7 cellular contexts compared by ENCODE assay signal in the genomic region with DNA sequence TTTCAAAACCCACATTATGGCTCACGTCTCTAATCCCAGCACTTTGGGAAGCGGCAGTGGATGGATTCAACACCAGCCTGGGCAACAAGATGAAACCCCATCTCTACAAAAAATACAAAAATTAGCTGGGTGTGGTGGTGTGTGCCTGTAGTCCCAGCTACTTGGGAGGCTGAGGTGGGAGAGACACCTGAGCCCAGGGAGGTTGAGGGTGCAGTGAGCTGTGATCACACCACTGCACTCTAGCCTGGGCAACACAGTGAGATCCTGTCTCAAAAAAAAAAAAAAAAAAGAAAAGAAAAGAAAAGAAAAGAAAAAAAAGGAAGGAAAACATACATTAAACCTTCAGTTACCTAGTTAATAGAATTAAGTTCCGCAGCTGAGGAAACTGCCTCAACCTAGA. TPM values are rescaled to one million over a fixed set of nuclear protein-coding genes. Genes with fewer than 3 reads are reported as not detected.
DNase-seq lines count a peak whose midpoint lies in the region; ATAC-seq and TF ChIP-seq lines count a peak whose summit lies in the region.
"Not testable (repeated sequence)": the region's sequence is repeated elsewhere in the genome, so short reads cannot be mapped to it uniquely, and the experiment has no call there.

No MANE protein-coding gene starts in this region.

- H3K27me3 ChIP-seq in CD8-positive, alpha-beta memory T cell (ENCODE audit: insufficient read depth, low read length, poor library complexity, severe bottlenecking); breast epithelium; heart left ventricle: not testable (repeated sequence)

- intact Hi-C loops in activated T-helper 1 cell treated with anti-CD3 and anti-CD28 coated beads, Interleukin-12 subunit alpha, Interleukin-12 subunit beta, Interleukin-2, Interleukin-4 antibody, amounts not matched to agents 30 ng/mL and 10 ng/mL and 1 ng/mL, durations not matched to agents 14 hours and 24 hours and 36 hours (cut with micrococcal nuclease): not testable (repeated sequence)
- intact Hi-C loops in breast epithelium (cut with DNase I; ENCODE audit: low total_unique reads) (loop anchor here (2.0 kb wide), 1 partner anchor 40 kb away; no protein-coding TSS in a partner anchor), heart left ventricle (cut with DNase I) (loop anchor here in 6 of 10 donors (5.0 to 10.0 kb wide), 6 partner anchors 56 to 176 kb away; a partner anchor contains a TSS)

- not testable (repeated sequence) for H3K9me3 Mint-ChIP-seq in CD8-positive, alpha-beta memory T cell; activated T-helper 1 cell treated with anti-CD3 and anti-CD28 coated beads, Interleukin-12 subunit alpha, Interleukin-12 subunit beta, Interleukin-2, Interleukin-4 antibody, amounts not matched to agents 30 ng/mL and 10 ng/mL and 1 ng/mL, durations not matched to agents 14 hours and 24 hours and 36 hours; naive thymus-derived CD8-positive, alpha-beta T cell; stimulated activated memory B cell treated with anti-CD40 and anti-IgM and Interleukin-4, amounts not matched to agents 10 μg/mL and 1 μg/mL and 100 μg/mL, for 72 hours

- not testable (repeated sequence) for H3K36me3 ChIP-seq in CD8-positive, alpha-beta memory T cell (ENCODE audit: insufficient read depth, low read length); SK-N-MC (ENCODE audit: insufficient read depth, low read length); breast epithelium; heart left ventricle

- H3K4me1 Mint-ChIP-seq in CD8-positive, alpha-beta memory T cell: peaks cover 37 to 52% (median 51%) of the 10 kb centered on the region in 3 donors
- peaks cover 67% of the 10 kb centered on the region for H3K4me1 Mint-ChIP-seq in activated T-helper 1 cell treated with anti-CD3 and anti-CD28 coated beads, Interleukin-12 subunit alpha, Interleukin-12 subunit beta, Interleukin-2, Interleukin-4 antibody, amounts not matched to agents 30 ng/mL and 10 ng/mL and 1 ng/mL, durations not matched to agents 14 hours and 24 hours and 36 hours (ENCODE audit: low read depth)
- peaks cover 19 to 55% (median 46%) of the 10 kb centered on the region in 4 donors for H3K4me1 Mint-ChIP-seq in naive thymus-derived CD8-positive, alpha-beta T cell
- peaks cover 47% of the 10 kb centered on the region for H3K4me1 Mint-ChIP-seq in stimulated activated memory B cell treated with anti-CD40 and anti-IgM and Interleukin-4, amounts not matched to agents 10 μg/mL and 1 μg/mL and 100 μg/mL, for 72 hours

- not testable (repeated sequence) for H3K27ac ChIP-seq in CD8-positive, alpha-beta memory T cell (ENCODE audit: low read depth, low read length)
- peak overlapping the region; percentile 27; the same call in 1 of the 2 replicates for H3K27ac ChIP-seq in SK-N-MC
- peak overlapping the region; percentile 65 to 70 for H3K27ac ChIP-seq in breast epithelium
- H3K27ac ChIP-seq in heart left ventricle: peak overlapping the region; percentile 70 to 97 (median 84)

- not testable (repeated sequence) for H3K27me3 Mint-ChIP-seq in CD8-positive, alpha-beta memory T cell; activated T-helper 1 cell treated with anti-CD3 and anti-CD28 coated beads, Interleukin-12 subunit alpha, Interleukin-12 subunit beta, Interleukin-2, Interleukin-4 antibody, amounts not matched to agents 30 ng/mL and 10 ng/mL and 1 ng/mL, durations not matched to agents 14 hours and 24 hours and 36 hours (ENCODE audit: insufficient read depth); naive thymus-derived CD8-positive, alpha-beta T cell; stimulated activated memory B cell treated with anti-CD40 and anti-IgM and Interleukin-4, amounts not matched to agents 10 μg/mL and 1 μg/mL and 100 μg/mL, for 72 hours

- H3K9ac ChIP-seq in SK-N-MC (ENCODE audit: insufficient read length): not testable (repeated sequence)

- not testable (repeated sequence) for TF ChIP-seq CTCF in breast epithelium (IDR thresholded peaks at IDR 0.05); heart left ventricle (IDR thresholded peaks at IDR 0.05)

- not testable (repeated sequence) for DNase-seq in CD8-positive, alpha-beta memory T cell; SK-N-MC (ENCODE audit: low read depth, low spot score); activated T-helper 1 cell treated with anti-CD3 and anti-CD28 coated beads, Interleukin-12 subunit alpha, Interleukin-12 subunit beta, Interleukin-2, Interleukin-4 antibody, amounts not matched to agents 30 ng/mL and 10 ng/mL and 1 ng/mL, durations not matched to agents 14 hours and 24 hours and 36 hours (ENCODE audit: low spot score); breast epithelium (ENCODE audit: low spot score in 2 of 2); heart left ventricle; naive thymus-derived CD8-positive, alpha-beta T cell

- POLR2A ChIA-PET in CD8-positive, alpha-beta memory T cell (lab: Charles Lee): interaction anchor here (0.9 to 3.2 kb wide), 3 partner anchors 16 to 36 kb away, joined by 3 to 23 read pairs (median 9); a partner anchor contains a TSS
- POLR2A ChIA-PET in naive thymus-derived CD8-positive, alpha-beta T cell (lab: Charles Lee): interaction anchor here (0.7 to 5.7 kb wide), 6 partner anchors 10 to 512 kb away, joined by 4 to 90 read pairs (median 13); a partner anchor contains a TSS

- peaks cover 39% of the 10 kb centered on the region for H3K4me1 ChIP-seq in CD8-positive, alpha-beta memory T cell (ENCODE audit: insufficient read depth, low read length)
- H3K4me1 ChIP-seq in breast epithelium: not testable (repeated sequence)
- H3K4me1 ChIP-seq in heart left ventricle: peaks cover 3 to 50% (median 26%) of the 10 kb centered on the region in 12 donors

- ATAC-seq in heart left ventricle; naive thymus-derived CD8-positive, alpha-beta T cell; stimulated activated memory B cell treated with anti-CD40 and anti-IgM and Interleukin-4, amounts not matched to agents 10 μg/mL and 1 μg/mL and 100 μg/mL, for 72 hours: not testable (repeated sequence)

- not testable (repeated sequence) for H3K4me3 ChIP-seq in CD8-positive, alpha-beta memory T cell (ENCODE audit: low read length); SK-N-MC; breast epithelium; heart left ventricle

- CTCF ChIA-PET in CD8-positive, alpha-beta memory T cell (lab: Charles Lee): interaction anchor here (0.7 to 6.6 kb wide), 6 partner anchors 16 to 174 kb away, joined by 3 to 62 read pairs (median 5); a partner anchor contains a TSS

- peak overlapping the region in 2 of 7 donors; percentile 64 to 93 for H3K4me3 Mint-ChIP-seq in CD8-positive, alpha-beta memory T cell
- H3K4me3 Mint-ChIP-seq in activated T-helper 1 cell treated with anti-CD3 and anti-CD28 coated beads, Interleukin-12 subunit alpha, Interleukin-12 subunit beta, Interleukin-2, Interleukin-4 antibody, amounts not matched to agents 30 ng/mL and 10 ng/mL and 1 ng/mL, durations not matched to agents 14 hours and 24 hours and 36 hours: peak overlapping the region; percentile 57
- peak overlapping the region in 2 of 10 donors; percentile 83 to 94 for H3K4me3 Mint-ChIP-seq in naive thymus-derived CD8-positive, alpha-beta T cell
- H3K4me3 Mint-ChIP-seq in stimulated activated memory B cell treated with anti-CD40 and anti-IgM and Interleukin-4, amounts not matched to agents 10 μg/mL and 1 μg/mL and 100 μg/mL, for 72 hours: not testable (repeated sequence)

- 93 to 98% (median 95%) methylated on average over 3 of the region's 3 CpGs for WGBS in heart left ventricle, 4 donors

- peak overlapping the region in 5 of 8 donors; percentile 65 to 99 (median 98) for H3K27ac Mint-ChIP-seq in CD8-positive, alpha-beta memory T cell
- peak overlapping the region; percentile 90 for H3K27ac Mint-ChIP-seq in activated T-helper 1 cell treated with anti-CD3 and anti-CD28 coated beads, Interleukin-12 subunit alpha, Interleukin-12 subunit beta, Interleukin-2, Interleukin-4 antibody, amounts not matched to agents 30 ng/mL and 10 ng/mL and 1 ng/mL, durations not matched to agents 14 hours and 24 hours and 36 hours
- H3K27ac Mint-ChIP-seq in naive thymus-derived CD8-positive, alpha-beta T cell: peak overlapping the region in 8 of 10 donors; percentile 41 to 99 (median 90)
- H3K27ac Mint-ChIP-seq in stimulated activated memory B cell treated with anti-CD40 and anti-IgM and Interleukin-4, amounts not matched to agents 10 μg/mL and 1 μg/mL and 100 μg/mL, for 72 hours: peak overlapping the region; percentile 76

- not testable (repeated sequence) for H3K36me3 Mint-ChIP-seq in CD8-positive, alpha-beta memory T cell; activated T-helper 1 cell treated with anti-CD3 and anti-CD28 coated beads, Interleukin-12 subunit alpha, Interleukin-12 subunit beta, Interleukin-2, Interleukin-4 antibody, amounts not matched to agents 30 ng/mL and 10 ng/mL and 1 ng/mL, durations not matched to agents 14 hours and 24 hours and 36 hours (ENCODE audit: low read depth); naive thymus-derived CD8-positive, alpha-beta T cell; stimulated activated memory B cell treated with anti-CD40 and anti-IgM and Interleukin-4, amounts not matched to agents 10 μg/mL and 1 μg/mL and 100 μg/mL, for 72 hours

- H3K9me3 ChIP-seq in CD8-positive, alpha-beta memory T cell (ENCODE audit: low read length); SK-N-MC (ENCODE audit: low read depth, low read length); breast epithelium; heart left ventricle: not testable (repeated sequence)

- not testable (repeated sequence) for TF ChIP-seq POLR2A in breast epithelium (IDR thresholded peaks at IDR 0.05); heart left ventricle (IDR thresholded peaks at IDR 0.05)

RNA-seq across cellular contexts. Expression of a gene that starts 35.8 kb away (rescaled TPM):
- total RNA-seq in CD8-positive, alpha-beta memory T cell: 10 to 100 TPM; 52.6 to 58.5 TPM
- polyA plus RNA-seq in CD8-positive, alpha-beta memory T cell: 41.7 TPM
- 80.2 and 87.3 TPM in 2 replicates for total RNA-seq in activated T-helper 1 cell treated with anti-CD3 and anti-CD28 coated beads, Interleukin-12 subunit alpha, Interleukin-12 subunit beta, Interleukin-2, Interleukin-4 antibody, amounts not matched to agents 30 ng/mL and 10 ng/mL and 1 ng/mL, durations not matched to agents 14 hours and 24 hours and 36 hours
- total RNA-seq in breast epithelium (10 to 100 TPM; 40.8 to 43.6 (median 43.6) TPM), heart left ventricle (100 to 1,000 TPM in 1 of 9 donors, 10 to 100 TPM in 8; 26.3 to 105 (median 70.4) TPM)
- 10 to 100 TPM; 35.1 to 38.2 TPM for polyA plus RNA-seq in heart left ventricle
- total RNA-seq in naive thymus-derived CD8-positive, alpha-beta T cell: 10 to 100 TPM; 69.1 to 69.5 TPM
- polyA plus RNA-seq in naive thymus-derived CD8-positive, alpha-beta T cell: 10 to 100 TPM; 18.2 to 38.6 (median 20.5) TPM
